8 cellular contexts compared by ENCODE assay signal in genomic region chr2:9205481-9205880, GRCh38. TPM values are rescaled to one million over a fixed set of nuclear protein-coding genes. Genes with fewer than 3 reads are reported as not detected.
DNase-seq lines count a peak whose midpoint lies in the region; ATAC-seq and TF ChIP-seq lines count a peak whose summit lies in the region.

No MANE protein-coding gene starts in this region.

- peak overlapping the region; percentile 70 for H3K4me3 Mint-ChIP-seq in activated naive CD8-positive, alpha-beta T cell

- H3K27ac ChIP-seq in heart left ventricle (peak overlapping the region in 9 of 12 donors; percentile 73 to 88 (median 81)), lung (ENCODE audit: low read depth in 1 of 2, low read length in 1 of 2) (peak overlapping the region; percentile 83 to 90), upper lobe of right lung (peak overlapping the region; percentile 66)

- no peak for DNase-seq in heart left ventricle
- DNase-seq in Right ventricle myocardium inferior (ENCODE audit: missing footprints), result no peak
- DNase-seq in lung (ENCODE audit: low spot score), result no peak
- no peak for DNase-seq in upper lobe of right lung
- DNase-seq in stimulated activated CD4-positive, alpha-beta T cell treated with anti-CD3 and anti-CD28 coated beads, Interleukin-4, amount 100 ng/mL, for 24 hours, result no peak
- no peak for DNase-seq in NCI-H748 (lab: John Stamatoyannopoulos, UW; ENCODE audit: unreplicated experiment)

- ATAC-seq in heart left ventricle (no peak), Right ventricle myocardium inferior (no peak), lung (ENCODE audit: insufficient read depth, low FRiP score) (no peak), upper lobe of right lung (no peak), HG03139 (IDR thresholded peaks at IDR 0.05; ENCODE audit: unreplicated experiment) (no peak)

- no peaks in the 10 kb centered on the region for H3K36me3 Mint-ChIP-seq in activated naive CD8-positive, alpha-beta T cell

- H3K27me3 ChIP-seq in heart left ventricle, result peaks cover 0 to 12% (median 0%) of the 10 kb centered on the region in 9 donors
- H3K27me3 ChIP-seq in lung (ENCODE audit: control insufficient read depth, insufficient read depth), result no peaks in the 10 kb centered on the region
- peaks cover 6% of the 10 kb centered on the region for H3K27me3 ChIP-seq in upper lobe of right lung

- WGBS in heart left ventricle, 4 donors, result 68 to 76% (median 70%) methylated on average over 5 of the region's 5 CpGs
- WGBS in lung, 2 donors, result 47 to 61% methylated on average over 5 of the region's 5 CpGs

- TF ChIP-seq CTCF in heart left ventricle (IDR thresholded peaks at IDR 0.05) (no peak), lung (IDR thresholded peaks at IDR 0.05; ENCODE audit: control extremely low read depth, extremely low read depth) (no peak), upper lobe of right lung (IDR thresholded peaks at IDR 0.05) (no peak)

- peak overlapping the region in 8 of 12 donors; percentile 31 to 99 (median 76) for H3K4me3 ChIP-seq in heart left ventricle
- H3K4me3 ChIP-seq in lung, result no peak overlapping the region
- H3K4me3 ChIP-seq in upper lobe of right lung, result no peak overlapping the region

- H3K4me1 ChIP-seq in heart left ventricle (peaks cover 0 to 35% (median 14%) of the 10 kb centered on the region in 12 donors), lung (ENCODE audit: control insufficient read depth in 2 of 2, insufficient read depth in 2 of 2, low read length in 2 of 2) (peaks cover 0 to 4% of the 10 kb centered on the region in 2 donors), upper lobe of right lung (peaks cover 10% of the 10 kb centered on the region)

- H3K4me1 Mint-ChIP-seq in activated naive CD8-positive, alpha-beta T cell (ENCODE audit: low read depth), result peaks cover 6% of the 10 kb centered on the region

- H3K27me3 Mint-ChIP-seq in activated naive CD8-positive, alpha-beta T cell, result peaks cover 42% of the 10 kb centered on the region

- H3K9me3 Mint-ChIP-seq in activated naive CD8-positive, alpha-beta T cell (ENCODE audit: low read depth), result no peaks in the 10 kb centered on the region

- TF ChIP-seq POLR2A in heart left ventricle (IDR thresholded peaks at IDR 0.05), result no peak

- H3K9me3 ChIP-seq in heart left ventricle (no peaks in the 10 kb centered on the region), lung (ENCODE audit: control insufficient read depth in 2 of 2, insufficient read depth in 1 of 2, low read length in 1 of 2) (no peaks in the 10 kb centered on the region), upper lobe of right lung (no peaks in the 10 kb centered on the region)

- H3K27ac Mint-ChIP-seq in activated naive CD8-positive, alpha-beta T cell, result no peak overlapping the region

- intact Hi-C loops in heart left ventricle (cut with DNase I) (loop anchor here in 9 of 10 donors (5.0 to 10.0 kb wide), 8 partner anchors 52 to 217 kb away; partner anchors contain the start of genes CPSF3 (in 3 of the 9) and ITGB1BP1 (in 3 of the 9)), Right ventricle myocardium inferior (cut with DNase I) (loop anchor here (5.0 kb wide), 1 partner anchor 57 kb away; no protein-coding TSS in a partner anchor), upper lobe of right lung (cut with DNase I) (loop anchor here (10.0 kb wide), 1 partner anchor 119 kb away; no protein-coding TSS in a partner anchor)

- H3K36me3 ChIP-seq in heart left ventricle, result no peaks in the 10 kb centered on the region
- no peaks in the 10 kb centered on the region for H3K36me3 ChIP-seq in lung (ENCODE audit: control insufficient read depth in 2 of 2, insufficient read depth in 2 of 2, low read length in 2 of 2)
- no peaks in the 10 kb centered on the region for H3K36me3 ChIP-seq in upper lobe of right lung

RNA-seq across cellular contexts. Expression of gene ASAP2, which starts 1.1 kb away (rescaled TPM):
- 10 to 100 TPM in 7 of 9 donors, 1 to 10 TPM in 2; 7.4 to 17.0 (median 12.9) TPM for total RNA-seq in heart left ventricle
- 1 to 10 TPM; 6.7 to 8.0 TPM for polyA plus RNA-seq in heart left ventricle
- total RNA-seq in Right ventricle myocardium inferior, result 12.9 TPM
- total RNA-seq in lung, result 10 to 100 TPM; 19.2 to 30.9 TPM
- 10 to 100 TPM in 1 of 2 donors, 1 to 10 TPM in 1; 7.4 to 14.8 TPM for polyA plus RNA-seq in lung
- 30.9 TPM for total RNA-seq in upper lobe of right lung

Comparison
In these comparisons a context has a peak if more than half of its experiments do, and no peak if none do; other contexts are left out.
1. H3K4me3 ChIP-seq: peak in heart left ventricle (8 of 12); none in lung (single experiment) and upper lobe of right lung (single experiment).
2. Peak in every context shown above with its lines, with median percentiles within 50 percentile points of each other: H3K27ac ChIP-seq.